Comparison of ENCODE assay signal across 17 cellular contexts in the genomic region with DNA sequence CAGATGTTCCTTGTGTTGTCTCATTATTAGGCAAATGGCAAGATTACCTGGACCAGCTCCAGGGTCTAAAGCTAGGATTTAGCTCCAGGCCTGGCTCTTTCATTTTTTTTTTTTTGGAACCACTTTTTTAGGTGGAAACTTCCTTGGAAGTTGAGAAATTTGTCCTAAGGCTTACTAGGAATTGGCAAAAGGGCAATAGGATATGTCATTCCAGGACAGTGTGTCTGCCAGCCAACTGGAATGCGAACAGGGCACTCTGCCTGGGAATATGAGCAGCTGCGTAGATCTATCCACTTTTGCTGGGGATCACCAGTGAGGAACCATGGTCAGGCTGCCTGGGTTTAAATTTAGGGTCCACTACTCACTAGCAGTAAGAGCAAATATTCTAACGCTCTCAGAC.
DNase-seq lines count a peak whose midpoint lies in the region; ATAC-seq and TF ChIP-seq lines count a peak whose summit lies in the region.
"Had no signal": no experiment of that assay in that cellular context is flagged by ENCODE, and none has a peak within 500 bp of the region (broad histone marks: within the 10 kb centered on the region; RNA-seq: fewer than 3 reads in every experiment).

No MANE protein-coding gene starts in this region.

- ATAC-seq in left cardiac atrium: peak; percentile 54 to 91
- ATAC-seq in WTC11: no peak

- no peak overlapping the region for H3K18ac ChIP-seq in trophoblast cell (ENCODE audit: low read length)

- no peaks in the 10 kb centered on the region for H3K4me1 ChIP-seq in trophoblast cell (ENCODE audit: control insufficient read depth in 1 of 2, insufficient read depth in 2 of 2, low read length in 2 of 2)
- no peaks in the 10 kb centered on the region for H3K4me1 ChIP-seq in adrenal gland (replicated peaks in 1 of 2)
- H3K4me1 ChIP-seq: HAP-1 had no signal

- no peak overlapping the region for H4K91ac ChIP-seq in trophoblast cell (ENCODE audit: low read depth, low read length)

- H3K4me2 ChIP-seq in trophoblast cell (ENCODE audit: low read length): no peak overlapping the region

- H2AFZ ChIP-seq in trophoblast cell (ENCODE audit: insufficient read depth, low read length, poor library complexity): no peak overlapping the region

- H3K4me3 ChIP-seq in AG10803 (ENCODE audit: low read length) (no peak overlapping the region), LNCaP clone FGC (ENCODE audit: low read depth, low read length) (no peak overlapping the region), trophoblast cell (ENCODE audit: low read depth, low read length) (no peak overlapping the region), adrenal gland (no peak overlapping the region)
- H3K4me3 ChIP-seq: HAP-1 had no signal

- peaks cover 10% of the 10 kb centered on the region for H3K4me1 Mint-ChIP-seq in WTC11
- H3K4me1 Mint-ChIP-seq: CD14-positive monocyte, IgD-negative memory B cell had no signal

- DNase-seq in AG10803 (ENCODE audit: low read depth) (peak; percentile 31), LNCaP clone FGC (ENCODE audit: low read depth) (peak; percentile 51), left cardiac atrium (peak; percentile 29), trophoblast cell (peak; percentile 61 to 92), WTC11 (ENCODE audit: low spot score) (no peak), NCI-H510A treated with DMSO at 0.1 percent for 48 hours (lab: John Stamatoyannopoulos, UW) (no peak), adrenal gland (no peak)
- DNase-seq: DMS79 treated with DMSO at 0.1 percent for 48 hours, Karpas-422, NCI-H1105 treated with DMSO at 0.1 percent for 48 hours, NCI-H1694, NCI-H774, OCI-M1 had no signal

- H3K23ac ChIP-seq in trophoblast cell (ENCODE audit: low read length): no peak overlapping the region

- H3K79me1 ChIP-seq in trophoblast cell (ENCODE audit: low read length): no peaks in the 10 kb centered on the region

- H3K9ac ChIP-seq in trophoblast cell (ENCODE audit: low read length): no peak overlapping the region

- no peaks in the 10 kb centered on the region for H3K9me3 ChIP-seq in trophoblast cell (ENCODE audit: insufficient read depth, low read depth, low read length)
- H3K9me3 ChIP-seq in adrenal gland (replicated peaks in 1 of 3): no peaks in the 10 kb centered on the region
- H3K9me3 ChIP-seq: HAP-1 had no signal

- no peak overlapping the region for H3K27ac Mint-ChIP-seq in WTC11
- H3K27ac Mint-ChIP-seq: CD14-positive monocyte, IgD-negative memory B cell had no signal

- H3K79me2 ChIP-seq in trophoblast cell (ENCODE audit: control insufficient read depth, insufficient read depth, low read length, poor library complexity): no peaks in the 10 kb centered on the region

- no peak overlapping the region for H4K12ac ChIP-seq in trophoblast cell (ENCODE audit: low read depth, low read length)

- TF ChIP-seq CTCF in AG10803 (conservative IDR thresholded peaks at IDR 0.05; ENCODE audit: low read length) (no peak), LNCaP clone FGC (IDR thresholded peaks at IDR 0.05; ENCODE audit: control insufficient read depth, extremely low read depth, insufficient read depth) (no peak), WTC11 (IDR thresholded peaks at IDR 0.05) (no peak), adrenal gland (IDR thresholded peaks at IDR 0.05) (no peak)

- POLR2A ChIA-PET in WTC11 (lab: Charles Lee): interaction anchor here (0.6 kb wide), 2 partner anchors 49 to 289 kb away, joined by 3 read pairs; no protein-coding TSS in a partner anchor

- CTCF ChIA-PET in WTC11 (lab: Charles Lee): no interaction called here

- no peak overlapping the region for H2BK12ac ChIP-seq in trophoblast cell (ENCODE audit: low read length)

- H2BK120ac ChIP-seq in trophoblast cell (ENCODE audit: insufficient read depth, low read length, poor library complexity): no peak overlapping the region

- H3K27me3 Mint-ChIP-seq in WTC11 (ENCODE audit: low read depth): no peaks in the 10 kb centered on the region

- H3K9me3 Mint-ChIP-seq in WTC11: no peaks in the 10 kb centered on the region
- H3K9me3 Mint-ChIP-seq: IgD-negative memory B cell had no signal

- H3K4me3 Mint-ChIP-seq in WTC11: no peak overlapping the region
- H3K4me3 Mint-ChIP-seq: CD14-positive monocyte, IgD-negative memory B cell had no signal

- H3K27me3 ChIP-seq in trophoblast cell (ENCODE audit: insufficient read depth, low read length): no peaks in the 10 kb centered on the region
- H3K27me3 ChIP-seq in adrenal gland: no peaks in the 10 kb centered on the region

- no peak overlapping the region for H4K8ac ChIP-seq in trophoblast cell (ENCODE audit: low read depth, low read length)

- H3K4ac ChIP-seq in trophoblast cell (ENCODE audit: low read depth, low read length): no peak overlapping the region

- no peak overlapping the region for H2AK5ac ChIP-seq in trophoblast cell (ENCODE audit: low read length)

- H3K27ac ChIP-seq in trophoblast cell (ENCODE audit: low read depth, low read length) (no peak overlapping the region), adrenal gland (no peak overlapping the region)
- H3K27ac ChIP-seq: HL-60 had no signal

- H3K36me3 ChIP-seq in trophoblast cell (ENCODE audit: control insufficient read depth in 1 of 2, insufficient read depth in 2 of 2, low read length in 2 of 2) (no peaks in the 10 kb centered on the region), adrenal gland (replicated peaks in 1 of 2) (no peaks in the 10 kb centered on the region)
- H3K36me3 ChIP-seq: HAP-1 had no signal

- H3K14ac ChIP-seq in trophoblast cell (ENCODE audit: low read length): no peak overlapping the region

- H3K36me3 Mint-ChIP-seq in WTC11: no peaks in the 10 kb centered on the region
- H3K36me3 Mint-ChIP-seq: CD14-positive monocyte had no signal

- no peak overlapping the region for H2BK5ac ChIP-seq in trophoblast cell (ENCODE audit: low read depth, low read length, poor library complexity)

- intact Hi-C loops in left cardiac atrium (cut with DNase I) (no loop called here), adrenal gland (cut with DNase I) (no loop called here)

- no CpG with 5 or more reads among the region's 3 CpGs for WGBS in trophoblast cell (ENCODE audit: extremely low coverage, insufficient coverage, insufficient read length)
- WGBS in adrenal gland, 4 donors: 90 to 93% (median 92%) methylated on average over 3 of the region's 3 CpGs

- no peak for TF ChIP-seq POLR2A in adrenal gland (IDR thresholded peaks at IDR 0.05)

TF ChIP-seq in WTC11, 78 proteins besides CTCF, POLR2A, EP300 and RAD21:
- TF ChIP-seq TEAD4 (CRISPR knock-in tag; IDR thresholded peaks at IDR 0.05) (no peak), CREB1 (CRISPR knock-in tag; IDR thresholded peaks at IDR 0.05) (no peak), HMGA2 (CRISPR knock-in tag; IDR thresholded peaks at IDR 0.05) (no peak), SMAD4 (CRISPR knock-in tag; IDR thresholded peaks at IDR 0.05) (no peak), FOXK1 (CRISPR knock-in tag; IDR thresholded peaks at IDR 0.05) (no peak), GRHL2 (CRISPR knock-in tag; IDR thresholded peaks at IDR 0.05; ENCODE audit: insufficient replicate concordance, severe bottlenecking) (no peak), ZBTB21 (CRISPR knock-in tag; IDR thresholded peaks at IDR 0.05; ENCODE audit: borderline replicate concordance) (no peak), ZNF263 (CRISPR knock-in tag; IDR thresholded peaks at IDR 0.05; ENCODE audit: low read depth) (no peak), IRF2 (CRISPR knock-in tag; IDR thresholded peaks at IDR 0.05; ENCODE audit: borderline replicate concordance, low read depth) (no peak)

Comparison
In these comparisons a context has a peak if more than half of its experiments do, and no peak if none do; other contexts are left out.
1. DNase-seq: peak in AG10803 (single experiment), LNCaP clone FGC (single experiment), left cardiac atrium (single experiment) and trophoblast cell (2 of 2); none in WTC11 (single experiment), NCI-H510A treated with DMSO at 0.1 percent for 48 hours (single experiment) and adrenal gland (0 of 7).